In genomic region chr1:182616130-182617074, GRCh38 we compare ENCODE assay signal across 8 cellular contexts. TPM values are rescaled to one million over a fixed set of nuclear protein-coding genes. Genes with fewer than 3 reads are reported as not detected.
A peak's percentile ranks its signal among the peaks of the same experiment; 100 is the strongest.
DNase-seq lines count a peak whose midpoint lies in the region; ATAC-seq and TF ChIP-seq lines count a peak whose summit lies in the region.

No MANE protein-coding gene starts in this region.

- peaks cover 34% of the 10 kb centered on the region for H3K4me1 Mint-ChIP-seq in Calu3 (ENCODE audit: low read depth, unreplicated experiment)
- peaks cover 59% of the 10 kb centered on the region for H3K4me1 Mint-ChIP-seq in glutamatergic neuron (ENCODE audit: low read depth, unreplicated experiment)

- no peaks in the 10 kb centered on the region for H4K20me1 ChIP-seq in PC-9 (ENCODE audit: insufficient read depth)

- H3K4me3 Mint-ChIP-seq in Calu3 (ENCODE audit: low read depth, unreplicated experiment), result peak overlapping the region; percentile 79
- peak overlapping the region; percentile 79 for H3K4me3 Mint-ChIP-seq in glutamatergic neuron (ENCODE audit: unreplicated experiment)

- H3K9me2 ChIP-seq in PC-9 (ENCODE audit: insufficient read depth), result no peaks in the 10 kb centered on the region

- DNase-seq in Calu3, result peak; percentile 49
- peak; percentile 94 for DNase-seq in KBM-7
- DNase-seq in PC-9, result peak in 1 of 2 experiments; percentile 24
- DNase-seq in activated T-helper 9 cell treated with anti-CD3 and anti-CD28 coated beads, Interleukin-2, amount 50 U/mL, for 16 hours (ENCODE audit: low read depth), result peak; percentile 75
- DNase-seq in glutamatergic neuron, result peak; percentile 55
- peak; percentile 86 for DNase-seq in retina
- DNase-seq in aorta, result peak; percentile 85 to 93

- H3K9me3 Mint-ChIP-seq in Calu3 (ENCODE audit: low read depth, unreplicated experiment) (peaks cover 3% of the 10 kb centered on the region), glutamatergic neuron (ENCODE audit: unreplicated experiment) (peaks cover 10% of the 10 kb centered on the region)

- CTCF ChIA-PET in Calu3 (lab: Charles Lee), result interaction anchor here (0.6 to 2.3 kb wide), 5 partner anchors 11 to 180 kb away, joined by 3 to 10 read pairs (median 7); no protein-coding TSS in a partner anchor
- CTCF ChIA-PET in PC-9 (lab: Charles Lee), result no interaction called here

- ATAC-seq in GM21526 (IDR thresholded peaks at IDR 0.05; ENCODE audit: low FRiP score, unreplicated experiment), result peak; percentile 61
- peak; percentile 49 for ATAC-seq in aorta (ENCODE audit: low FRiP score)

- POLR2A ChIA-PET in PC-9 (lab: Charles Lee; ENCODE audit: unreplicated experiment), result interaction anchor here (0.6 kb wide), 1 partner anchor 172 kb away, joined by 34 read pairs; no protein-coding TSS in a partner anchor

- H3K36me3 Mint-ChIP-seq in Calu3 (ENCODE audit: insufficient read depth, unreplicated experiment) (peaks cover 30% of the 10 kb centered on the region), glutamatergic neuron (ENCODE audit: unreplicated experiment) (peaks cover 5% of the 10 kb centered on the region)

- H3K36me3 ChIP-seq in PC-9 (ENCODE audit: low read depth) (no peaks in the 10 kb centered on the region), aorta (ENCODE audit: control insufficient read depth in 1 of 2, insufficient read depth in 2 of 2, low read length in 1 of 2) (no peaks in the 10 kb centered on the region)

- no peak for TF ChIP-seq CTCF in Calu3 (IDR thresholded peaks at IDR 0.05; ENCODE audit: unreplicated experiment)
- TF ChIP-seq CTCF in PC-9 (conservative IDR thresholded peaks at IDR 0.05), result no peak
- TF ChIP-seq CTCF in glutamatergic neuron (IDR thresholded peaks at IDR 0.05; ENCODE audit: partially characterized antibody, unreplicated experiment), result no peak

- H3K27ac ChIP-seq in PC-9, result no peak overlapping the region; the same call in 1 of the 2 replicates
- H3K27ac ChIP-seq in aorta (ENCODE audit: low read depth in 1 of 2, low read length in 2 of 2), result peak overlapping the region in 1 of 2 donors; percentile 41

- in situ Hi-C loops in KBM-7 (cut with MboI; ENCODE audit: low pct_unique_long_range_greater_than_20kb, low sequenced_read_pairs), result no loop called here

- H3K4me1 ChIP-seq in PC-9 (replicated peaks; ENCODE audit: insufficient read depth), result peaks cover 46% of the 10 kb centered on the region
- H3K4me1 ChIP-seq in aorta (ENCODE audit: control insufficient read depth in 1 of 2, insufficient read depth in 2 of 2, low read length in 2 of 2), result no peaks in the 10 kb centered on the region

- H3K27me3 Mint-ChIP-seq in Calu3 (ENCODE audit: unreplicated experiment), result peaks cover 26% of the 10 kb centered on the region
- H3K27me3 Mint-ChIP-seq in glutamatergic neuron (ENCODE audit: unreplicated experiment), result peaks cover 7% of the 10 kb centered on the region

- H3K9me3 ChIP-seq in PC-9 (ENCODE audit: insufficient read depth, low read depth), result no peaks in the 10 kb centered on the region
- H3K9me3 ChIP-seq in aorta (ENCODE audit: control insufficient read depth, low read length), result no peaks in the 10 kb centered on the region

- WGBS in aorta, 2 donors, result 13 to 14% methylated on average over 19 of the region's 19 CpGs

- peak overlapping the region; percentile 77 for H3K4me2 ChIP-seq in PC-9

- H2AFZ ChIP-seq in PC-9, result no peak overlapping the region

- H3K27ac Mint-ChIP-seq in Calu3 (ENCODE audit: unreplicated experiment), result peak overlapping the region; percentile 40
- peak overlapping the region; percentile 73 for H3K27ac Mint-ChIP-seq in glutamatergic neuron (ENCODE audit: unreplicated experiment)

- peaks cover 5% of the 10 kb centered on the region; the same call in 1 of the 2 replicates for H3F3A ChIP-seq in PC-9 (ENCODE audit: insufficient read depth, low read depth)

- peak overlapping the region; percentile 10; the same call in 1 of the 2 replicates for H3K4me3 ChIP-seq in PC-9
- no peak overlapping the region for H3K4me3 ChIP-seq in aorta (ENCODE audit: low read length in 2 of 2)

- H3K79me2 ChIP-seq in PC-9 (ENCODE audit: low read depth), result no peaks in the 10 kb centered on the region

- intact Hi-C loops in Calu3 (cut with micrococcal nuclease; ENCODE audit: unreplicated experiment) (loop anchor here (5.0 kb wide), 2 partner anchors 71 to 166 kb away; no protein-coding TSS in a partner anchor), PC-9 (cut with micrococcal nuclease; ENCODE audit: unreplicated experiment) (loop anchor here (1.0 kb wide), 1 partner anchor 71 kb away; no protein-coding TSS in a partner anchor), aorta (cut with DNase I) (no loop called here)

- BruUV-seq in Calu3 (replicated peaks; lab: Mats Ljungman, UMichigan) (no TSS peak), PC-9 (replicated peaks; lab: Mats Ljungman, UMichigan) (no TSS peak)

- no peaks in the 10 kb centered on the region for H3K27me3 ChIP-seq in PC-9 (ENCODE audit: insufficient read depth, low read depth)
- H3K27me3 ChIP-seq in aorta (ENCODE audit: control insufficient read depth in 1 of 2, insufficient read depth in 2 of 2, low read length in 1 of 2), result no peaks in the 10 kb centered on the region

RNA-seq across cellular contexts. Expression of gene RGS16, which starts 12.2 kb away (rescaled TPM):
- total RNA-seq in Calu3 (2022) (1.2 and 1.7 TPM in 2 replicates), PC-9 (2021) (0.25 TPM in 1 of 2 replicates, not detected in the other), glutamatergic neuron (ENCODE audit: unreplicated experiment) (37.2 TPM), aorta (10 to 100 TPM in 1 of 2 donors, 1 to 10 TPM in 1; 9.2 to 20.9 TPM)
- polyA plus RNA-seq in aorta, result 1 to 10 TPM in 1 of 2 donors, under 1 TPM in 1; 0.50 to 7.0 TPM

RNA-seq across cellular contexts. Expression of gene RNASEL, which starts 27.3 kb away (rescaled TPM):
- total RNA-seq in Calu3 (2022), result 7.0 and 10.0 TPM in 2 replicates
- 4.9 and 6.3 TPM in 2 replicates for total RNA-seq in PC-9 (2021)
- total RNA-seq in glutamatergic neuron (ENCODE audit: unreplicated experiment), result 1.3 TPM
- total RNA-seq in aorta, result 10 to 100 TPM in 1 of 2 donors, 1 to 10 TPM in 1; 6.8 to 13.9 TPM
- 1 to 10 TPM; 3.9 to 6.9 TPM for polyA plus RNA-seq in aorta

Comparison
In these comparisons a context has a peak if more than half of its experiments do, and no peak if none do; other contexts are left out.
1. intact Hi-C loops: an anchor here in Calu3 (5.0 kb wide) and PC-9 (1.0 kb wide); none called in aorta.